In the genomic region with DNA sequence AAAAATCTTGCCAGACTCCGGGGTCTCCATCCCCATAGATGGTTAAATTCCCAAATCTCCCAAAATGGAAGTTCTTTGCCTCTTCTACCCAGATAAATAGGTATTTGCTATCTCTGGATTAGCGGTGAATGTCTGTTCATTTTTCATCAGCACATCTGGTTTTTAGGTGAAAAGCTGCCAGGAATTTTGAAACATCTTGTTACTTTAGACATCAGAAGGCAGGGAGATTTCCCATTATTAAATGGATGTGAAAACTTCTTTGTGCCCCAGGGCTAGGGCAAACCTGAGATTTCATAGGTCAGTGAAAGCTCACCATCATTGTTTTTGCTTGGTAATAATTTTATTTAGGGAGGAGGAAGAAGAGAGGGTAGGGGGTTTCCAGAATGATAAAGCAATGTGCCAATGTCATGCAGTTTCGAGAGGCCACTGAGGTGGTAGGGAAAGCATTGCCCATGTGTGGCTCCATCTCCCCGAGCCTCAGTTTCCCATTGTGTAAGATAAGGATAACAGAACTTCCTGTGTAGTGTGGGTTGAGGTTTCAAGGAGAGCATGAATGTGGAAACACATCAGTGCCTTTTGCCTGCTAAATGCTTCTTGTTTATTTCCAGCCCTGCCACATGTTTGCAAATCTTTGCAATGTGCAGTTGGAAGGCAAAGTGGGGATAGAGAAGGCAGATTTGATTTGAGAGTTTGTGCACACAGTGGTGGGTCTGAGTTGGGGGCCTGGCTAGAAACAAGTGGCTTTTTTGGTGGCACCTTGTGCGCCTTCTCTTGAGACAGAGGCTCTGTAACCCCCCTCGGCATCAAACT, we compare ENCODE assay signal across 9 cellular contexts.
A peak's percentile ranks its signal among the peaks of the same experiment; 100 is the strongest.
DNase-seq lines count a peak whose midpoint lies in the region; ATAC-seq and TF ChIP-seq lines count a peak whose summit lies in the region.
"Had no signal": no experiment of that assay in that cellular context is flagged by ENCODE, and none has a peak within 500 bp of the region (broad histone marks: within the 10 kb centered on the region; RNA-seq: fewer than 3 reads in every experiment).

No MANE protein-coding gene starts in this region.

- H3K27me3 ChIP-seq in SJSA1 (replicated peaks), result no peaks in the 10 kb centered on the region
- no peaks in the 10 kb centered on the region for H3K27me3 ChIP-seq in prostate gland (replicated peaks; ENCODE audit: insufficient read depth)

- TF ChIP-seq POLR2A in prostate gland (IDR thresholded peaks at IDR 0.05), result no peak
- no peak for TF ChIP-seq POLR2A in GM18505 (IDR thresholded peaks at IDR 0.05; ENCODE audit: borderline replicate concordance, extremely low read depth, insufficient read depth, insufficient read length)

- H3K4me3 ChIP-seq in AG09309 (ENCODE audit: control insufficient read depth, low read depth, low read length) (peak overlapping the region; percentile 25; the same call in 1 of the 2 replicates), SJSA1 (peak overlapping the region; percentile 46), foreskin fibroblast (ENCODE audit: low read depth in 1 of 2, low read length in 2 of 2) (peak overlapping the region; percentile 34 to 39), prostate gland (no peak overlapping the region)
- H3K4me3 ChIP-seq: K562 had no signal

- H3K27ac Mint-ChIP-seq in activated CD4-positive, alpha-beta memory T cell treated with anti-CD3 and anti-CD28 coated beads for 36 hours, result no peak overlapping the region

- DNase-seq in AG09309 (ENCODE audit: low read depth) (no peak), SJSA1 (ENCODE audit: low read depth in 1 of 2, low spot score in 2 of 2) (no peak), foreskin fibroblast (peak; percentile 16 to 44), prostate gland (ENCODE audit: low spot score) (no peak), left colon (no peak), DMS153 treated with DMSO at 0.1 percent for 48 hours (lab: John Stamatoyannopoulos, UW; ENCODE audit: unreplicated experiment) (no peak)
- no peak for DNase-seq in activated CD4-positive, alpha-beta memory T cell treated with anti-CD3 and anti-CD28 coated beads for 36 hours

- H3K4me1 Mint-ChIP-seq in activated CD4-positive, alpha-beta memory T cell treated with anti-CD3 and anti-CD28 coated beads for 36 hours (ENCODE audit: low read depth), result peaks cover 2% of the 10 kb centered on the region

- H3K36me3 ChIP-seq in SJSA1 (no peaks in the 10 kb centered on the region), prostate gland (no peaks in the 10 kb centered on the region)

- CTCF ChIA-PET in activated CD4-positive, alpha-beta memory T cell treated with anti-CD3 and anti-CD28 coated beads for 36 hours (lab: Charles Lee), result no interaction called here

- H3K9me3 ChIP-seq in SJSA1 (replicated peaks) (no peaks in the 10 kb centered on the region), prostate gland (no peaks in the 10 kb centered on the region)

- H3K27ac ChIP-seq in SJSA1, result peak overlapping the region; percentile 98
- peak overlapping the region; percentile 66 to 90 for H3K27ac ChIP-seq in prostate gland

- peaks cover 2% of the 10 kb centered on the region for H3K9me3 Mint-ChIP-seq in activated CD4-positive, alpha-beta memory T cell treated with anti-CD3 and anti-CD28 coated beads for 36 hours

- intact Hi-C loops in prostate gland (cut with DNase I) (loop anchor here (5.0 kb wide), 4 partner anchors 96 to 506 kb away; no protein-coding TSS in a partner anchor), left colon (cut with DNase I, micrococcal nuclease) (loop anchor here in 1 of 2 donors (5.0 kb wide), 1 partner anchor 144 kb away; no protein-coding TSS in a partner anchor)
- intact Hi-C loops in activated CD4-positive, alpha-beta memory T cell treated with anti-CD3 and anti-CD28 coated beads for 36 hours (cut with micrococcal nuclease), result no loop called here

- TF ChIP-seq CTCF in AG09309 (IDR thresholded peaks at IDR 0.05; ENCODE audit: control insufficient read depth, insufficient read depth, low read depth, low read length, missing control alignments), result no peak
- TF ChIP-seq CTCF in foreskin fibroblast (IDR thresholded peaks at IDR 0.05; ENCODE audit: low read depth, low read length), result no peak
- TF ChIP-seq CTCF in prostate gland (IDR thresholded peaks at IDR 0.05), result no peak

- ATAC-seq in left colon, result no peak
- ATAC-seq in GM18505 (IDR thresholded peaks at IDR 0.05; ENCODE audit: unreplicated experiment), result no peak

- peaks cover 21% of the 10 kb centered on the region for H3K4me1 ChIP-seq in SJSA1 (replicated peaks)
- no peaks in the 10 kb centered on the region for H3K4me1 ChIP-seq in prostate gland (replicated peaks)

- no peaks in the 10 kb centered on the region for H3K36me3 Mint-ChIP-seq in activated CD4-positive, alpha-beta memory T cell treated with anti-CD3 and anti-CD28 coated beads for 36 hours

- H3K4me3 Mint-ChIP-seq in activated CD4-positive, alpha-beta memory T cell treated with anti-CD3 and anti-CD28 coated beads for 36 hours, result no peak overlapping the region

- 93% methylated on average over 6 of the region's 6 CpGs for WGBS in prostate gland

- H3K27me3 Mint-ChIP-seq in activated CD4-positive, alpha-beta memory T cell treated with anti-CD3 and anti-CD28 coated beads for 36 hours, result peaks cover 32% of the 10 kb centered on the region

- POLR2A ChIA-PET in activated CD4-positive, alpha-beta memory T cell treated with anti-CD3 and anti-CD28 coated beads for 36 hours (lab: Charles Lee), result no interaction called here

Comparison
In these comparisons a context has a peak if more than half of its experiments do, and no peak if none do; other contexts are left out.
1. DNase-seq: peak in foreskin fibroblast (2 of 2); none in AG09309 (single experiment), SJSA1 (0 of 2), prostate gland (single experiment), activated CD4-positive, alpha-beta memory T cell treated with anti-CD3 and anti-CD28 coated beads for 36 hours (single experiment), left colon (0 of 2) and DMS153 treated with DMSO at 0.1 percent for 48 hours (single experiment).
2. H3K4me3 ChIP-seq: peak in AG09309 (single experiment), SJSA1 (single experiment) and foreskin fibroblast (2 of 2); none in prostate gland (0 of 2).